Comparison of ENCODE assay signal across 1 cellular context in genomic region chr18:32470713-32471633, GRCh38.
TF ChIP-seq lines count a peak whose summit lies in the region.

Gene GAREM1, minus strand, starts transcription at chr18:32470882. Its CDS starts 454 bp downstream, at chr18:32470428.

TF ChIP-seq in HepG2, 621 proteins besides CTCF, POLR2A, EP300 and RAD21 (continued from another document and continues in another):
- TF ChIP-seq NFE2L2 (IDR thresholded peaks at IDR 0.05; ENCODE audit: low read length): no peak
- TF ChIP-seq ZNF205 (CRISPR knock-in tag; IDR thresholded peaks at IDR 0.05): no peak
- no peak for TF ChIP-seq ZNF484 (CRISPR knock-in tag; IDR thresholded peaks at IDR 0.05; ENCODE audit: borderline replicate concordance, low read depth)
- TF ChIP-seq NFATC3 (CRISPR knock-in tag; IDR thresholded peaks at IDR 0.05): no peak
- TF ChIP-seq EED (CRISPR knock-in tag; IDR thresholded peaks at IDR 0.05): no peak
- TF ChIP-seq ZNF367 (CRISPR knock-in tag; IDR thresholded peaks at IDR 0.05; ENCODE audit: borderline replicate concordance): no peak
- TF ChIP-seq MXD1 (CRISPR knock-in tag; IDR thresholded peaks at IDR 0.05): no peak
- no peak for TF ChIP-seq ZNF7 (CRISPR knock-in tag; IDR thresholded peaks at IDR 0.05)
- no peak for TF ChIP-seq ZNF362 (CRISPR knock-in tag; IDR thresholded peaks at IDR 0.05; ENCODE audit: borderline replicate concordance)
- no peak for TF ChIP-seq ZNF747 (CRISPR knock-in tag; IDR thresholded peaks at IDR 0.05; ENCODE audit: borderline replicate concordance)
- TF ChIP-seq PBX2 (CRISPR knock-in tag; IDR thresholded peaks at IDR 0.05): no peak
- TF ChIP-seq CREM (IDR thresholded peaks at IDR 0.05): no peak
- TF ChIP-seq CREM (CRISPR knock-in tag; IDR thresholded peaks at IDR 0.05): no peak
- TF ChIP-seq REXO4 (CRISPR knock-in tag; IDR thresholded peaks at IDR 0.05; ENCODE audit: borderline replicate concordance): no peak
- no peak for TF ChIP-seq HNRNPUL1 (IDR thresholded peaks at IDR 0.05; ENCODE audit: low read depth, low read length)
- TF ChIP-seq MEIS2 (CRISPR knock-in tag; IDR thresholded peaks at IDR 0.05): no peak; the same call in 1 of the 2 replicates
- TF ChIP-seq SRSF4 (IDR thresholded peaks at IDR 0.05; ENCODE audit: low read depth, low read length, poor library complexity, severe bottlenecking): no peak
- peak; percentile 25; the same call in 1 of the 2 replicates for TF ChIP-seq MXD4 (CRISPR knock-in tag; IDR thresholded peaks at IDR 0.05)
- no peak for TF ChIP-seq FOXA1 (IDR thresholded peaks at IDR 0.05)
- TF ChIP-seq FOXA1 (CRISPR knock-in tag; IDR thresholded peaks at IDR 0.05): peak; percentile 67
- TF ChIP-seq ZNF850 (CRISPR knock-in tag; conservative IDR thresholded peaks at IDR 0.05): no peak
- peak; percentile 22; the same call in 1 of the 2 replicates for TF ChIP-seq DRAP1 (CRISPR knock-in tag; IDR thresholded peaks at IDR 0.05)
- TF ChIP-seq MIXL1 (CRISPR knock-in tag; IDR thresholded peaks at IDR 0.05): no peak
- TF ChIP-seq POLR2G (IDR thresholded peaks at IDR 0.05; ENCODE audit: low read depth, low read length): peak; percentile 87
- TF ChIP-seq ESRRA (CRISPR knock-in tag; IDR thresholded peaks at IDR 0.05; ENCODE audit: low read depth): no peak
- no peak for TF ChIP-seq TEAD2 (CRISPR knock-in tag; IDR thresholded peaks at IDR 0.05)
- no peak for TF ChIP-seq LCORL (IDR thresholded peaks at IDR 0.05)
- 0 out of 2 replicates have a peak, but pooled peaks have one; percentile 31 for TF ChIP-seq LCORL (CRISPR knock-in tag; IDR thresholded peaks at IDR 0.05)
- TF ChIP-seq TFE3 (CRISPR knock-in tag; IDR thresholded peaks at IDR 0.05): no peak
- 0 out of 2 replicates have a peak, but pooled peaks have one; percentile 23 for TF ChIP-seq CENPT (CRISPR knock-in tag; IDR thresholded peaks at IDR 0.05; ENCODE audit: low read depth)
- TF ChIP-seq ZNF235 (CRISPR knock-in tag; IDR thresholded peaks at IDR 0.05; ENCODE audit: borderline replicate concordance): no peak
- TF ChIP-seq MED1 (CRISPR knock-in tag; IDR thresholded peaks at IDR 0.05): 0 out of 2 replicates have a peak, but pooled peaks have one; percentile 31
- no peak for TF ChIP-seq ZNF737 (CRISPR knock-in tag; IDR thresholded peaks at IDR 0.05; ENCODE audit: borderline replicate concordance)
- peak; percentile 54; the same call in 1 of the 2 replicates for TF ChIP-seq THAP9 (CRISPR knock-in tag; IDR thresholded peaks at IDR 0.05; ENCODE audit: borderline replicate concordance)
- no peak for TF ChIP-seq RXRB (CRISPR knock-in tag; IDR thresholded peaks at IDR 0.05; ENCODE audit: borderline replicate concordance)
- no peak for TF ChIP-seq THYN1 (CRISPR knock-in tag; IDR thresholded peaks at IDR 0.05; ENCODE audit: borderline replicate concordance, low read depth)
- TF ChIP-seq U2AF1 (optimal IDR thresholded peaks at IDR 0.05; ENCODE audit: low read depth, low read length): no peak
- TF ChIP-seq HINFP (CRISPR knock-in tag; IDR thresholded peaks at IDR 0.05; ENCODE audit: low read depth): peak; percentile 45; the same call in 1 of the 2 replicates
- no peak for TF ChIP-seq ZNF780A (CRISPR knock-in tag; IDR thresholded peaks at IDR 0.05)
- no peak for TF ChIP-seq ZNF567 (CRISPR knock-in tag; IDR thresholded peaks at IDR 0.05; ENCODE audit: borderline replicate concordance)
- peak; percentile 37; the same call in 1 of the 2 replicates for TF ChIP-seq ARID4A (CRISPR knock-in tag; IDR thresholded peaks at IDR 0.05; ENCODE audit: borderline replicate concordance)
- no peak for TF ChIP-seq ZNF577 (CRISPR knock-in tag; IDR thresholded peaks at IDR 0.05; ENCODE audit: borderline replicate concordance, low read depth)
- TF ChIP-seq MAZ (IDR thresholded peaks at IDR 0.05; ENCODE audit: borderline replicate concordance, low read depth, low read length): peak; percentile 60; the same call in 1 of the 2 replicates
- TF ChIP-seq MAZ (CRISPR knock-in tag; IDR thresholded peaks at IDR 0.05; ENCODE audit: low read depth): no peak; the same call in none of the 2 replicates
- no peak for TF ChIP-seq RNF219 (CRISPR knock-in tag; IDR thresholded peaks at IDR 0.05)
- no peak for TF ChIP-seq ZBTB44 (CRISPR knock-in tag; IDR thresholded peaks at IDR 0.05)
- TF ChIP-seq FOXA3 (CRISPR knock-in tag; IDR thresholded peaks at IDR 0.05): peak; percentile 60
